ENCODE assay signal across 22 cellular contexts in the genomic region with DNA sequence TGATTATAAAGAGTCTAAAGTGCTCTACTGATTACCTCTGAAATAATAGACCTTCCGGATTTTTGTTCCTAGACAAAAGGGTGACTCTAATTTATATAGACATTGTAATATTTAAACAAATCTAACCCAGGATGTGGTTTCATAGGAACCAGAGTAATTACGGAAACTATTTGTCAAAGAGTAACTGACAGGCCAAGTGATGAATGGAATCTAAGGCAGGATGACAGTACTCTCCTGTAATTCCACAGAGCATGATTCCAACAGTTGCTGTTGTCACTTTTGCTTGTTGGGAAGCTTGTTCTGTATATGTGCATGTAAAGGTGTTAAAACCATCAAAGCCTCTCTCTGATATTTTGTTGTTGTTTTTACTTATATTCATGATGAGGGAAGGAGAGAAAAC.
A peak's percentile ranks its signal among the peaks of the same experiment; 100 is the strongest.
DNase-seq lines count a peak whose midpoint lies in the region; ATAC-seq and TF ChIP-seq lines count a peak whose summit lies in the region.
"Had no signal": no experiment of that assay in that cellular context is flagged by ENCODE, and none has a peak within 500 bp of the region (broad histone marks: within the 10 kb centered on the region; RNA-seq: fewer than 3 reads in every experiment).

No MANE protein-coding gene starts in this region.

- no peaks in the 10 kb centered on the region for H3K79me2 ChIP-seq in PC-3 (ENCODE audit: low read length)

- H3K9me3 Mint-ChIP-seq in activated T-cell treated with anti-CD3 and anti-CD28 coated beads, Interleukin-2, amount 50 U/mL, for 24 hours: peaks cover 20% of the 10 kb centered on the region

- no peak overlapping the region for H3K27ac Mint-ChIP-seq in activated T-cell treated with anti-CD3 and anti-CD28 coated beads, Interleukin-2, amount 50 U/mL, for 24 hours
- H3K27ac Mint-ChIP-seq: activated T-helper 17 cell treated with anti-CD3 and anti-CD28 coated beads, Interleukin-2, amount 50 U/mL, for 72 hours; immature natural killer cell; memory B cell; nephron; progenitor cell of endocrine pancreas had no signal

- intact Hi-C loops in PC-3 (cut with micrococcal nuclease): no loop called here

- no TSS peak for BruUV-seq in PC-3 (replicated peaks; lab: Mats Ljungman, UMichigan)

- peak; percentile 81 for DNase-seq in COR-L47 (lab: John Stamatoyannopoulos, UW)
- peak in 2 of 3 experiments; percentile 28 to 84 for DNase-seq in NCI-H1417 (lab: John Stamatoyannopoulos, UW)
- DNase-seq in PC-3: peak; percentile 28
- peak; percentile 2 for DNase-seq in iris pigment epithelial cell (ENCODE audit: low read depth)
- no peak for DNase-seq in stimulated activated naive CD4-positive, alpha-beta T cell treated with Interleukin-2 at 50 U/mL for 16 hours (lab: John Stamatoyannopoulos, UW)
- DNase-seq in NCI-H2227 treated with DMSO at 0.1 percent for 48 hours (lab: John Stamatoyannopoulos, UW): no peak
- DNase-seq in activated T-cell treated with anti-CD3 and anti-CD28 coated beads, Interleukin-2, amount 50 U/mL, for 24 hours: no peak
- DNase-seq: AML-193; central memory CD4-positive, alpha-beta T cell; effector memory CD4-positive, alpha-beta T cell; heart left ventricle; immature natural killer cell; KBM-7; NCI-H1105 treated with DMSO at 0.1 percent for 48 hours; NCI-H526 had no signal

- no peak for TF ChIP-seq CTCF in PC-3 (conservative IDR thresholded peaks at IDR 0.05; ENCODE audit: low read depth, low read length)

- H3K4me3 ChIP-seq in PC-3 (ENCODE audit: low read length): no peak overlapping the region
- H3K4me3 ChIP-seq: heart left ventricle, skin epidermis, thoracic aorta had no signal

- no peak overlapping the region for H3K9ac ChIP-seq in PC-3 (ENCODE audit: low read length)

- H2AFZ ChIP-seq in PC-3 (ENCODE audit: low read length): no peak overlapping the region

- POLR2A ChIA-PET in PC-3 (lab: Charles Lee; ENCODE audit: unreplicated experiment): no interaction called here

- H3K4me2 ChIP-seq in PC-3 (ENCODE audit: low read length): no peak overlapping the region

- no peaks in the 10 kb centered on the region for H3K4me1 ChIP-seq in PC-3 (ENCODE audit: insufficient read depth, low read length)

- no peaks in the 10 kb centered on the region for H3K36me3 ChIP-seq in PC-3 (ENCODE audit: low read depth, low read length)
- H3K36me3 ChIP-seq: heart left ventricle, thoracic aorta had no signal

- H3K4me1 Mint-ChIP-seq in activated T-cell treated with anti-CD3 and anti-CD28 coated beads, Interleukin-2, amount 50 U/mL, for 24 hours (ENCODE audit: low read depth): no peaks in the 10 kb centered on the region
- H3K4me1 Mint-ChIP-seq: activated T-helper 17 cell treated with anti-CD3 and anti-CD28 coated beads, Interleukin-2, amount 50 U/mL, for 72 hours; immature natural killer cell; memory B cell had no signal

- no peaks in the 10 kb centered on the region for H3K36me3 Mint-ChIP-seq in activated T-cell treated with anti-CD3 and anti-CD28 coated beads, Interleukin-2, amount 50 U/mL, for 24 hours (ENCODE audit: low read depth)
- H3K36me3 Mint-ChIP-seq: immature natural killer cell, memory B cell had no signal

- no peak overlapping the region for H3K27ac ChIP-seq in PC-3 (ENCODE audit: low read length)
- H3K27ac ChIP-seq: heart left ventricle, skin epidermis, thoracic aorta had no signal

- H3K27me3 Mint-ChIP-seq in activated T-cell treated with anti-CD3 and anti-CD28 coated beads, Interleukin-2, amount 50 U/mL, for 24 hours: no peaks in the 10 kb centered on the region
- H3K27me3 Mint-ChIP-seq: activated T-helper 17 cell treated with anti-CD3 and anti-CD28 coated beads, Interleukin-2, amount 50 U/mL, for 72 hours; memory B cell; progenitor cell of endocrine pancreas had no signal

- no peaks in the 10 kb centered on the region for H3K9me2 ChIP-seq in PC-3 (replicated peaks; ENCODE audit: low read length)

- CTCF ChIA-PET in PC-3 (lab: Charles Lee): no interaction called here

- no peaks in the 10 kb centered on the region for H3K27me3 ChIP-seq in PC-3 (ENCODE audit: low read length)
- H3K27me3 ChIP-seq: heart left ventricle had no signal

- no peaks in the 10 kb centered on the region for H4K20me1 ChIP-seq in PC-3 (ENCODE audit: low read length)

- no peaks in the 10 kb centered on the region for H3F3A ChIP-seq in PC-3 (ENCODE audit: low read length, unreplicated experiment)

- H3K4me3 Mint-ChIP-seq in activated T-cell treated with anti-CD3 and anti-CD28 coated beads, Interleukin-2, amount 50 U/mL, for 24 hours: no peak overlapping the region
- H3K4me3 Mint-ChIP-seq: activated T-helper 17 cell treated with anti-CD3 and anti-CD28 coated beads, Interleukin-2, amount 50 U/mL, for 72 hours; immature natural killer cell; memory B cell; nephron had no signal

- no peak for ATAC-seq in PC-3
- ATAC-seq in HG03025 (IDR thresholded peaks at IDR 0.05; ENCODE audit: low FRiP score, unreplicated experiment): no peak
- ATAC-seq: activated T-helper 17 cell treated with anti-CD3 and anti-CD28 coated beads, Interleukin-2, amount 50 U/mL, for 72 hours; heart left ventricle had no signal

- H3K9me3 ChIP-seq in PC-3 (ENCODE audit: low read length): peaks cover 26% of the 10 kb centered on the region; the same call in 1 of the 2 replicates
- H3K9me3 ChIP-seq: thoracic aorta had no signal

Comparison
In these comparisons a context has a peak if more than half of its experiments do, and no peak if none do; other contexts are left out.
1. DNase-seq: peak in COR-L47 (single experiment), NCI-H1417 (2 of 3), PC-3 (single experiment) and iris pigment epithelial cell (single experiment); none in stimulated activated naive CD4-positive, alpha-beta T cell treated with Interleukin-2 at 50 U/mL for 16 hours (single experiment), NCI-H2227 treated with DMSO at 0.1 percent for 48 hours (single experiment) and activated T-cell treated with anti-CD3 and anti-CD28 coated beads, Interleukin-2, amount 50 U/mL, for 24 hours (single experiment).